ENCODE assay signal across 8 cellular contexts in genomic region chr19:3586124-3586626, GRCh38. TPM values are rescaled to one million over a fixed set of nuclear protein-coding genes. Genes with fewer than 3 reads are reported as not detected.
DNase-seq lines count a peak whose midpoint lies in the region; ATAC-seq, FAIRE-seq and TF ChIP-seq lines count a peak whose summit lies in the region.

No MANE protein-coding gene starts in this region.

- H3F3A ChIP-seq in neural progenitor cell (ENCODE audit: low read depth): peaks cover 4% of the 10 kb centered on the region

- H3K9ac ChIP-seq in neural progenitor cell: no peak overlapping the region

- no peak overlapping the region for H3K27ac Mint-ChIP-seq in neural progenitor cell

- no peak for ATAC-seq in GM21360 (IDR thresholded peaks at IDR 0.05; ENCODE audit: unreplicated experiment)

- no peaks in the 10 kb centered on the region for H3K36me3 Mint-ChIP-seq in neural progenitor cell

- H4K20me1 ChIP-seq in neural progenitor cell (ENCODE audit: low read depth): no peaks in the 10 kb centered on the region

- H3K27me3 Mint-ChIP-seq in neural progenitor cell (ENCODE audit: insufficient read depth, low read depth): peaks cover 22% of the 10 kb centered on the region

- H3K4me2 ChIP-seq in neural progenitor cell: peak overlapping the region; percentile 43

- FAIRE-seq in bronchial epithelial cell (lab: Jason Lieb, UNC) (no peak), GM12891 (lab: Jason Lieb, UNC) (no peak)

- H3K36me3 ChIP-seq in bronchial epithelial cell (ENCODE audit: control insufficient read depth, insufficient read depth, low read length): no peaks in the 10 kb centered on the region
- no peaks in the 10 kb centered on the region for H3K36me3 ChIP-seq in neural progenitor cell

- no peak overlapping the region for H3K4me3 ChIP-seq in bronchial epithelial cell (ENCODE audit: low read depth, low read length)
- peak overlapping the region; percentile 3 for H3K4me3 ChIP-seq in neural progenitor cell

- DNase-seq in GM10266 (ENCODE audit: extremely low spot score) (peak; percentile 78), OCI-M1 (lab: John Stamatoyannopoulos, UW) (peak; percentile 22), bronchial epithelial cell (ENCODE audit: low read depth) (no peak), neural progenitor cell (ENCODE audit: low spot score) (peak; percentile 79), GM12891 (ENCODE audit: insufficient read length, low spot score) (no peak), NCI-H2171 treated with DMSO at 0.1 percent for 48 hours (lab: John Stamatoyannopoulos, UW) (no peak), OCI-M2 (lab: John Stamatoyannopoulos, UW; ENCODE audit: unreplicated experiment) (no peak)

- TF ChIP-seq POLR2A in GM12891 (IDR thresholded peaks at IDR 0.05; ENCODE audit: low read depth, low read length): no peak

- peak overlapping the region; percentile 70 for H2AFZ ChIP-seq in neural progenitor cell (replicated peaks)

- no peaks in the 10 kb centered on the region for H3K79me2 ChIP-seq in neural progenitor cell (ENCODE audit: low read depth)

- no peaks in the 10 kb centered on the region for H3K27me3 ChIP-seq in bronchial epithelial cell (ENCODE audit: control insufficient read depth, insufficient read depth, low read length)
- peaks cover 81% of the 10 kb centered on the region for H3K27me3 ChIP-seq in neural progenitor cell

- no peaks in the 10 kb centered on the region for H3K4me1 ChIP-seq in neural progenitor cell

- no peaks in the 10 kb centered on the region for H3K4me1 Mint-ChIP-seq in neural progenitor cell

- H3K27ac ChIP-seq in neural progenitor cell: no peak overlapping the region

- H3K9me3 ChIP-seq in neural progenitor cell (ENCODE audit: low read depth): no peaks in the 10 kb centered on the region

- no peak overlapping the region for H3K4me3 Mint-ChIP-seq in neural progenitor cell

- H3K9me3 Mint-ChIP-seq in neural progenitor cell: peaks cover 4% of the 10 kb centered on the region

- peak; percentile 56 for TF ChIP-seq CTCF in GM10266 (IDR thresholded peaks at IDR 0.05; ENCODE audit: control insufficient read depth, insufficient read depth, low read depth, missing control alignments)
- TF ChIP-seq CTCF in bronchial epithelial cell (IDR thresholded peaks at IDR 0.05; ENCODE audit: insufficient read depth, low read length, severe bottlenecking): peak; percentile 40
- peak; percentile 76 for TF ChIP-seq CTCF in neural progenitor cell (IDR thresholded peaks at IDR 0.05)

TF ChIP-seq in GM12891, 5 proteins besides CTCF, POLR2A, EP300 and RAD21:
- TF ChIP-seq SPI1 (IDR thresholded peaks at IDR 0.05; ENCODE audit: low read depth, low read length): no peak
- TF ChIP-seq PAX5 (IDR thresholded peaks at IDR 0.05; ENCODE audit: insufficient read depth, low read length, severe bottlenecking): no peak

RNA-seq across cellular contexts. Expression of gene GIPC3, which starts 0.9 kb away (rescaled TPM):
- total RNA-seq in bronchial epithelial cell: not detected in 2 replicates
- 0.09 TPM in 1 of 2 replicates, not detected in the other for total RNA-seq in neural progenitor cell (ENCODE audit: low replicate concordance)
- polyA plus RNA-seq in GM12891 (2012; ENCODE audit: low read depth, missing spikeins): 0.06 TPM

RNA-seq across cellular contexts. Expression of gene HMG20B, which starts 13.4 kb away (rescaled TPM):
- 37.4 and 48.3 TPM in 2 replicates for total RNA-seq in bronchial epithelial cell
- total RNA-seq in neural progenitor cell (ENCODE audit: low replicate concordance): 51.4 and 135 TPM in 2 replicates
- 44.6 TPM for polyA plus RNA-seq in GM12891 (2012; ENCODE audit: low read depth, missing spikeins)

RNA-seq across cellular contexts. Expression of gene TBXA2R, which starts 20.5 kb away (rescaled TPM):
- not detected in 2 replicates for total RNA-seq in bronchial epithelial cell
- 0.09 TPM in 1 of 2 replicates, not detected in the other for total RNA-seq in neural progenitor cell (ENCODE audit: low replicate concordance)
- 0.09 TPM for polyA plus RNA-seq in GM12891 (2012; ENCODE audit: low read depth, missing spikeins)

RNA-seq across cellular contexts. Expression of gene MFSD12, which starts 28.8 kb away (rescaled TPM):
- total RNA-seq in bronchial epithelial cell (46.3 and 59.1 TPM in 2 replicates), neural progenitor cell (ENCODE audit: low replicate concordance) (34.1 and 47.6 TPM in 2 replicates)
- 22.7 TPM for polyA plus RNA-seq in GM12891 (2012; ENCODE audit: low read depth, missing spikeins)

RNA-seq across cellular contexts. Expression of gene CACTIN, which starts 40.4 kb away (rescaled TPM):
- total RNA-seq in bronchial epithelial cell (30.2 and 30.3 TPM in 2 replicates), neural progenitor cell (ENCODE audit: low replicate concordance) (6.0 and 35.4 TPM in 2 replicates)
- 14.1 TPM for polyA plus RNA-seq in GM12891 (2012; ENCODE audit: low read depth, missing spikeins)

Comparison
In these comparisons a context has a peak if more than half of its experiments do, and no peak if none do; other contexts are left out.
1. DNase-seq: peak in GM10266 (single experiment), OCI-M1 (single experiment) and neural progenitor cell (single experiment); none in bronchial epithelial cell (single experiment), GM12891 (single experiment), NCI-H2171 treated with DMSO at 0.1 percent for 48 hours (single experiment) and OCI-M2 (single experiment).
2. Peak in every context shown above with its lines, with median percentiles within 50 percentile points of each other: CTCF ChIP-seq.